Comparison of ENCODE assay signal across 11 cellular contexts in genomic region chr18:75162467-75162866, GRCh38. TPM values are rescaled to one million over a fixed set of nuclear protein-coding genes. Genes with fewer than 3 reads are reported as not detected.
DNase-seq lines count a peak whose midpoint lies in the region; FAIRE-seq and TF ChIP-seq lines count a peak whose summit lies in the region.
"Had no signal": no experiment of that assay in that cellular context is flagged by ENCODE, and none has a peak within 500 bp of the region (broad histone marks: within the 10 kb centered on the region; RNA-seq: fewer than 3 reads in every experiment).

No MANE protein-coding gene starts in this region.

- H3K27me3 ChIP-seq in SK-N-SH (ENCODE audit: insufficient read depth), result no peaks in the 10 kb centered on the region
- H3K27me3 ChIP-seq: right lobe of liver had no signal

- peaks cover 0 to 4% of the 10 kb centered on the region in 2 experiments; a peak in 1 of 4 replicates for H3K4me1 ChIP-seq in SK-N-SH (ENCODE audit: control insufficient read depth in 1 of 2, insufficient read depth in 2 of 2, low read depth in 1 of 2, low read length in 1 of 2)
- H3K4me1 ChIP-seq: right lobe of liver had no signal

- intact Hi-C loops in posterior vena cava (cut with DNase I), result no loop called here

- no peaks in the 10 kb centered on the region for H3F3A ChIP-seq in SK-N-SH (replicated peaks; ENCODE audit: insufficient read depth)

- H3K9me3 ChIP-seq in SK-N-SH, result no peaks in the 10 kb centered on the region
- H3K9me3 ChIP-seq: right lobe of liver had no signal

- WGBS in SK-N-SH (ENCODE audit: low lambda C conversion rate), result 59% methylated on average over 3 of the region's 3 CpGs

- H2AFZ ChIP-seq in SK-N-SH (ENCODE audit: low read depth), result no peak overlapping the region

- no peak for TF ChIP-seq EP300 in SK-N-SH (IDR thresholded peaks at IDR 0.05; ENCODE audit: borderline replicate concordance in 1 of 2, low read depth in 1 of 2, low read length in 1 of 2)

- H3K9me2 ChIP-seq in SK-N-SH, result no peaks in the 10 kb centered on the region

- H3K4me3 ChIP-seq in SK-N-SH (ENCODE audit: low read depth in 2 of 2, low read length in 1 of 2) (no peak overlapping the region), fibroblast of mammary gland (ENCODE audit: control insufficient read depth, low read depth, low read length) (no peak overlapping the region)

- no peak overlapping the region for H3K4me2 ChIP-seq in SK-N-SH

- DNase-seq in EH (ENCODE audit: low read depth) (peak; percentile 28), SK-N-SH (no peak), fibroblast of mammary gland (ENCODE audit: low read depth) (peak; percentile 69), posterior vena cava (ENCODE audit: low spot score) (peak; percentile 43), superior temporal gyrus (ENCODE audit: extremely low spot score) (no peak), NCI-H2227 (lab: John Stamatoyannopoulos, UW; ENCODE audit: unreplicated experiment) (no peak), urothelium cell line (ENCODE audit: low spot score) (no peak)
- no peak for DNase-seq in activated T-cell treated with anti-CD3 and anti-CD28 coated beads, Interleukin-2, amount 50 U/mL, for 48 hours
- DNase-seq: NCI-H524 treated with DMSO at 0.1 percent for 48 hours had no signal

- CTCF ChIA-PET in SK-N-SH (lab: Yijun Ruan, JAX), result interaction anchor here (0.9 kb wide), 1 partner anchor 15 kb away, joined by 3 read pairs; no protein-coding TSS in a partner anchor

- TF ChIP-seq RAD21 in SK-N-SH (IDR thresholded peaks at IDR 0.05; ENCODE audit: low read length), result no peak

- H3K9ac ChIP-seq in SK-N-SH, result no peak overlapping the region

- no peak overlapping the region for H3K27ac ChIP-seq in SK-N-SH (ENCODE audit: low read depth in 2 of 2, low read length in 1 of 2)
- H3K27ac ChIP-seq: right lobe of liver, VCaP had no signal

- H3K36me3 ChIP-seq in SK-N-SH (replicated peaks in 1 of 2; ENCODE audit: control insufficient read depth in 1 of 2, insufficient read depth in 2 of 2, low read length in 1 of 2), result no peaks in the 10 kb centered on the region
- H3K36me3 ChIP-seq: right lobe of liver had no signal

- no peaks in the 10 kb centered on the region for H3K79me2 ChIP-seq in SK-N-SH (ENCODE audit: insufficient read depth)

- H4K20me1 ChIP-seq in SK-N-SH (ENCODE audit: insufficient read depth), result no peaks in the 10 kb centered on the region

- no peak for TF ChIP-seq CTCF in SK-N-SH (IDR thresholded peaks at IDR 0.05)
- no peak for TF ChIP-seq CTCF in fibroblast of mammary gland (conservative IDR thresholded peaks at IDR 0.05; ENCODE audit: control insufficient read depth, insufficient read depth, low read depth, low read length)

- POLR2A ChIA-PET in SK-N-SH (lab: Yijun Ruan, JAX), result no interaction called here

- FAIRE-seq in urothelium cell line (lab: Jason Lieb, UNC), result no peak

TF ChIP-seq in SK-N-SH, 30 proteins besides CTCF, POLR2A, EP300 and RAD21:
- TF ChIP-seq FOSL2 (IDR thresholded peaks at IDR 0.05; ENCODE audit: borderline replicate concordance, low read depth) (peak; percentile 20; the same call in 1 of the 2 replicates), MXI1 (IDR thresholded peaks at IDR 0.05; ENCODE audit: low read depth, low read length) (no peak)
TF ChIP-seq in SK-N-SH: peak in this region for 1.

RNA-seq across cellular contexts. Expression of gene PTGR3, which starts 46.5 kb away (rescaled TPM):
- 20.7 and 27.1 TPM in 2 replicates for polyA plus RNA-seq in SK-N-SH (2012; rRNA removed)
- polyA plus RNA-seq in SK-N-SH (2012; cell fraction: cytosol; rRNA removed), result 21.0 and 23.2 TPM in 2 replicates
- 39.3 and 40.7 TPM in 2 replicates for polyA plus RNA-seq in SK-N-SH (2012; cell fraction: nucleus; rRNA removed)
- total RNA-seq in posterior vena cava, result 10 to 100 TPM; 13.7 to 15.8 TPM

RNA-seq across cellular contexts. Expression of gene TSHZ1, which starts 48.1 kb away (rescaled TPM):
- 2.6 and 2.8 TPM in 2 replicates for polyA plus RNA-seq in SK-N-SH (2012; rRNA removed)
- 2.5 and 3.0 TPM in 2 replicates for polyA plus RNA-seq in SK-N-SH (2012; cell fraction: cytosol; rRNA removed)
- polyA plus RNA-seq in SK-N-SH (2012; cell fraction: nucleus; rRNA removed), result 3.4 and 3.5 TPM in 2 replicates
- 10 to 100 TPM; 18.5 to 19.0 TPM for total RNA-seq in posterior vena cava

Comparison
In these comparisons a context has a peak if more than half of its experiments do, and no peak if none do; other contexts are left out.
1. DNase-seq: peak in EH (single experiment), fibroblast of mammary gland (single experiment) and posterior vena cava (single experiment); none in SK-N-SH (single experiment), superior temporal gyrus (single experiment), activated T-cell treated with anti-CD3 and anti-CD28 coated beads, Interleukin-2, amount 50 U/mL, for 48 hours (0 of 2), NCI-H2227 (single experiment) and urothelium cell line (single experiment).